Comparison of ENCODE assay signal across 21 cellular contexts in the genomic region with DNA sequence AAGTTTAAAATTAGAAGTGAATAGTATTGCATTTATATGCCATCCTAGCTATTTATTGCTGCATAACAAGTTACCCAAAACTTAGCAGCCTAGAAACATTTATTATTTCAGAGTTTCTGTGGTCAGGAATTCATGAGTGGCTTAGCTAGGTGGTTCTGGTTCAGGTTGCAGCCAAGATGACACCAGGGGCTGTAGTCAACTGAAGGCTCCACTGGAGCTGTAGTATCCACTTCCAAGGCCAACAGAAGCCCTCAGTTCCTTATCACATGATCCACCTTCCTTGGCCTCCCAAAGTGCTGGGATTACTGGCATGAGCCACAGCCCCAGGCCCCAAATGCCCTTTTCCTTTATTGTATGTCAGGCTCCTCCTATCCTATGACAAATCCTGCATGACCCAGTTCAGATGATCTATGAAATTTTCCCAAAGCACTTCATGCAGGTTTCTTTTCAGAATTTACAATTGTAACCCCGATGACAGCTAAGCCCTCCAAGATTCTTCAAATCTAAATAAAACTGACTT.
"Had no signal": no experiment of that assay in that cellular context is flagged by ENCODE, and none has a peak within 500 bp of the region (broad histone marks: within the 10 kb centered on the region; RNA-seq: fewer than 3 reads in every experiment).

No MANE protein-coding gene starts in this region.

- H3K36me3 ChIP-seq: esophagus squamous epithelium, lower lobe of right lung, neutrophil, tibial artery, upper lobe of right lung, vagina had no signal

- H3K4me1 ChIP-seq: parathyroid adenoma had no signal

- ATAC-seq: left ventricle myocardium superior; lower lobe of right lung; naive thymus-derived CD8-positive, alpha-beta T cell; right lobe of liver; stimulated activated naive CD8-positive, alpha-beta T cell treated with anti-CD3 and anti-CD28 coated beads, Interleukin-15, amount 100 ng/mL, for 72 hours; upper lobe of right lung had no signal

- H3K27ac ChIP-seq: dorsolateral prefrontal cortex, esophagus squamous epithelium, lower lobe of right lung, neutrophil, parathyroid adenoma, right lobe of liver, tibial artery, upper lobe of right lung, vagina had no signal

- H3K9me3 Mint-ChIP-seq: immature natural killer cell; naive thymus-derived CD8-positive, alpha-beta T cell; stimulated activated naive CD8-positive, alpha-beta T cell treated with anti-CD3 and anti-CD28 coated beads, Interleukin-15, amount 100 ng/mL, for 72 hours had no signal

- H3K27me3 ChIP-seq: dorsolateral prefrontal cortex, esophagus squamous epithelium, neutrophil, right lobe of liver, tibial artery, upper lobe of right lung, vagina had no signal

- H2AFZ ChIP-seq: parathyroid adenoma had no signal

- H3K9me3 ChIP-seq: esophagus squamous epithelium, lower lobe of right lung, neutrophil, right lobe of liver, tibial artery, upper lobe of right lung, vagina had no signal

- H3K27me3 Mint-ChIP-seq: naive thymus-derived CD8-positive, alpha-beta T cell; progenitor cell of endocrine pancreas; stimulated activated naive CD8-positive, alpha-beta T cell treated with anti-CD3 and anti-CD28 coated beads, Interleukin-15, amount 100 ng/mL, for 72 hours had no signal

- H3K4me3 Mint-ChIP-seq: immature natural killer cell; naive thymus-derived CD8-positive, alpha-beta T cell; stimulated activated naive CD8-positive, alpha-beta T cell treated with anti-CD3 and anti-CD28 coated beads, Interleukin-15, amount 100 ng/mL, for 72 hours had no signal

- H3K4me3 ChIP-seq: dorsolateral prefrontal cortex, esophagus squamous epithelium, lower lobe of right lung, right lobe of liver, tibial artery, upper lobe of right lung, vagina had no signal

- DNase-seq: dorsolateral prefrontal cortex; effector CD8-positive, alpha-beta T cell; erythroblast; esophagus squamous epithelium; hypothalamus; immature natural killer cell; left ventricle myocardium superior; lower lobe of right lung; naive thymus-derived CD8-positive, alpha-beta T cell; right lobe of liver; small intestine; stimulated activated CD4-positive, alpha-beta T cell treated with anti-CD3 and anti-CD28 coated beads, Interleukin-15, amount 100 ng/mL, for 24 hours; stimulated activated CD4-positive, alpha-beta T cell treated with anti-CD3 and anti-CD28 coated beads, Interleukin-2, amount 100 ng/mL, for 48 hours; stimulated activated naive CD4-positive, alpha-beta T cell; stimulated activated naive CD8-positive, alpha-beta T cell treated with anti-CD3 and anti-CD28 coated beads, Interleukin-15, amount 100 ng/mL, for 72 hours; tibial artery; upper lobe of right lung had no signal

- H3K27ac Mint-ChIP-seq: immature natural killer cell; naive thymus-derived CD8-positive, alpha-beta T cell; progenitor cell of endocrine pancreas; stimulated activated naive CD8-positive, alpha-beta T cell treated with anti-CD3 and anti-CD28 coated beads, Interleukin-15, amount 100 ng/mL, for 72 hours had no signal

- H3K79me2 ChIP-seq: parathyroid adenoma had no signal
